Comparison of ENCODE assay signal across 1 cellular context in genomic region chr6:15243994-15244604, GRCh38.
A peak's percentile ranks its signal among the peaks of the same experiment; 100 is the strongest.
TF ChIP-seq lines count a peak whose summit lies in the region.

No MANE protein-coding gene starts in this region.

TF ChIP-seq in K562, 482 proteins besides CTCF, POLR2A, EP300 and RAD21 (continued from another document):
- TF ChIP-seq RCOR1 (IDR thresholded peaks at IDR 0.05; ENCODE audit: borderline replicate concordance in 1 of 2, low read depth in 2 of 2, low read length in 2 of 2) (0 out of 4 replicates have a peak, but pooled peaks of 1 of the 2 experiments have one; percentile 16), KAT8 (IDR thresholded peaks at IDR 0.05; ENCODE audit: low read depth) (no peak), SPI1 (IDR thresholded peaks at IDR 0.05; ENCODE audit: borderline replicate concordance, low read depth, low read length) (peak; percentile 14; the same call in 1 of the 2 replicates), ARNT (IDR thresholded peaks at IDR 0.05) (0 out of 4 replicates have a peak, but pooled peaks of 1 of the 2 experiments have one; percentile 58), SMARCC2 (IDR thresholded peaks at IDR 0.05; ENCODE audit: low read depth) (no peak), ZNF589 (CRISPR knock-in tag; IDR thresholded peaks at IDR 0.05; ENCODE audit: low read depth) (peak; percentile 10; the same call in 1 of the 2 replicates), RBM39 (optimal IDR thresholded peaks at IDR 0.05; ENCODE audit: low read depth, low read length) (no peak), FOXM1 (IDR thresholded peaks at IDR 0.05; ENCODE audit: low read depth) (0 out of 2 replicates have a peak, but pooled peaks have one; percentile 10), FOXM1 (CRISPR knock-in tag; IDR thresholded peaks at IDR 0.05; ENCODE audit: low read depth) (no peak)
